ENCODE assay signal across 16 cellular contexts in the genomic region with DNA sequence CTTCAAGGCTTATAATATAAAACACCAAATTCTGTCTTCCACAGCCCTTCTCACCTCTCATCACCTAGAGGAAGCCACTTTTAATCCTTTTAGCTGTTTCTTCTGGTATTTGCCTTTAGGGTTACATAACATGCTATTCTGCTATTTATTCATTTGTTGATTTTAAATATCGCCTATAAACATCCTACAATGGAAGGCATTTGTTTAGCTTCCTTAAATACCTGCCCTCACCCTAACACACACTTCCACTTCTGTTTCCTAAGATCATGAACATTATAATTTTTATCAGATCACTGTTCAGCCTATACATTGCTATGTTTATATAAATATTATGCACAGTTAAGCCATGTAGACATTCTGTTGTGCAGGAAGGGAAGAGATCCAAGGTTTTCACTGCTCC.
DNase-seq lines count a peak whose midpoint lies in the region; ATAC-seq, FAIRE-seq and TF ChIP-seq lines count a peak whose summit lies in the region.
"Had no signal": no experiment of that assay in that cellular context is flagged by ENCODE, and none has a peak within 500 bp of the region (broad histone marks: within the 10 kb centered on the region; RNA-seq: fewer than 3 reads in every experiment).

No MANE protein-coding gene starts in this region.

- peak overlapping the region; percentile 53 for H3K4me2 ChIP-seq in PC-9
- H3K4me2 ChIP-seq in endothelial cell of umbilical vein (ENCODE audit: insufficient read depth, low read length) = no peak overlapping the region
- H3K4me2 ChIP-seq in osteoblast (ENCODE audit: insufficient read depth, low read length) = no peak overlapping the region
- H3K4me2 ChIP-seq: KMS-11 had no signal

- H3F3A ChIP-seq in PC-9 (ENCODE audit: insufficient read depth, low read depth) = peaks cover 50% of the 10 kb centered on the region

- H3K27ac ChIP-seq in ACC112 (ENCODE audit: low read depth, low read length) = no peak overlapping the region
- peak overlapping the region; percentile 98 for H3K27ac ChIP-seq in PC-9
- no peak overlapping the region for H3K27ac ChIP-seq in endothelial cell of umbilical vein (ENCODE audit: insufficient read depth, low read depth, low read length)
- peak overlapping the region; percentile 92 for H3K27ac ChIP-seq in osteoblast (ENCODE audit: low read depth, low read length)
- H3K27ac ChIP-seq: KMS-11 had no signal

- DNase-seq in PC-9 (peak in 1 of 2 experiments; percentile 81), endothelial cell of umbilical vein (ENCODE audit: low read depth, low spot score) (peak; percentile 21), osteoblast (ENCODE audit: insufficient read length, low spot score, missing footprints) (no peak), Ammon's horn (ENCODE audit: low spot score) (no peak)
- no peak for DNase-seq in effector CD4-positive, alpha-beta T cell
- no peak for DNase-seq in stimulated activated CD4-positive, alpha-beta T cell treated with anti-CD3 and anti-CD28 coated beads, Interleukin-15, amount 100 ng/mL, for 24 hours
- DNase-seq: CD8-positive, alpha-beta T cell; DMS 273 treated with DMSO at 0.1 percent for 48 hours; H7; MM.1S; NCI-H1417; NCI-H2029 treated with DMSO at 0.1 percent for 48 hours; NCI-H524 had no signal

- no peaks in the 10 kb centered on the region for H3K36me3 ChIP-seq in ACC112 (ENCODE audit: insufficient read depth, low read length)
- H3K36me3 ChIP-seq in PC-9 (ENCODE audit: low read depth) = peaks cover 10% of the 10 kb centered on the region
- no peaks in the 10 kb centered on the region for H3K36me3 ChIP-seq in endothelial cell of umbilical vein (ENCODE audit: control insufficient read depth in 2 of 2, extremely low read depth in 1 of 2, insufficient read depth in 2 of 2, low read length in 2 of 2)
- H3K36me3 ChIP-seq in osteoblast (ENCODE audit: insufficient read depth, low read length) = no peaks in the 10 kb centered on the region

- no peaks in the 10 kb centered on the region for H3K9me2 ChIP-seq in PC-9 (ENCODE audit: insufficient read depth)

- POLR2A ChIA-PET in PC-9 (lab: Charles Lee; ENCODE audit: unreplicated experiment) (interaction anchor here (0.6 to 0.7 kb wide), 7 partner anchors 46 to 348 kb away, joined by 3 to 9 read pairs (median 3); no protein-coding TSS in a partner anchor), endothelial cell of umbilical vein (lab: Charles Lee) (no interaction called here)

- H3K4me1 ChIP-seq in ACC112 (ENCODE audit: control insufficient read depth, insufficient read depth, low read length, unreplicated experiment) = peaks cover 54% of the 10 kb centered on the region
- H3K4me1 ChIP-seq in PC-9 (replicated peaks; ENCODE audit: insufficient read depth) = peaks cover 66% of the 10 kb centered on the region
- peaks cover 72% of the 10 kb centered on the region for H3K4me1 ChIP-seq in endothelial cell of umbilical vein (ENCODE audit: control insufficient read depth, extremely low read depth, insufficient read depth, low read length)
- peaks cover 46% of the 10 kb centered on the region for H3K4me1 ChIP-seq in osteoblast (ENCODE audit: insufficient read depth, low read length)

- ATAC-seq in GM19035 (IDR thresholded peaks at IDR 0.05; ENCODE audit: unreplicated experiment) = no peak
- ATAC-seq: CD8-positive, alpha-beta T cell had no signal

- no peak for FAIRE-seq in endothelial cell of umbilical vein (lab: Jason Lieb, UNC)

- no peak for TF ChIP-seq CTCF in PC-9 (conservative IDR thresholded peaks at IDR 0.05)
- no peak for TF ChIP-seq CTCF in endothelial cell of umbilical vein (IDR thresholded peaks at IDR 0.05; ENCODE audit: extremely low read depth in 1 of 2, insufficient read depth in 1 of 2, low read depth in 1 of 2, low read length in 2 of 2)
- TF ChIP-seq CTCF in osteoblast (IDR thresholded peaks at IDR 0.05; ENCODE audit: extremely low read depth, low read depth, low read length) = no peak

- H3K4me3 ChIP-seq in ACC112 (ENCODE audit: low read depth, low read length) (no peak overlapping the region), PC-9 (no peak overlapping the region), endothelial cell of umbilical vein (replicated peaks in 1 of 3; ENCODE audit: insufficient read depth in 1 of 3, low read depth in 1 of 3, low read length in 3 of 3) (no peak overlapping the region), osteoblast (ENCODE audit: insufficient read depth, low read length) (no peak overlapping the region)

- no peak for TF ChIP-seq POLR2A in endothelial cell of umbilical vein (IDR thresholded peaks at IDR 0.05; ENCODE audit: low read depth, low read length)

- no peaks in the 10 kb centered on the region for H3K9me1 ChIP-seq in endothelial cell of umbilical vein (replicated peaks; ENCODE audit: control insufficient read depth, extremely low read depth, insufficient read depth, low read length)

- CTCF ChIA-PET in PC-9 (lab: Charles Lee) = no interaction called here
- CTCF ChIA-PET in endothelial cell of umbilical vein (lab: Charles Lee) = interaction anchor here (2.9 kb wide), 1 partner anchor 60 kb away, joined by 17 read pairs; no protein-coding TSS in a partner anchor

- dilution Hi-C loops in endothelial cell of umbilical vein (cut with MboI; ENCODE audit: extremely low pct_ligation_motif_present, low sequenced_read_pairs) = no loop called here

- BruUV-seq in PC-9 (replicated peaks; lab: Mats Ljungman, UMichigan) (no TSS peak), endothelial cell of umbilical vein (replicated peaks; lab: Mats Ljungman, UMichigan) (no TSS peak)

- H3K27me3 ChIP-seq in ACC112 (ENCODE audit: insufficient read depth, low read length) (no peaks in the 10 kb centered on the region), PC-9 (ENCODE audit: insufficient read depth, low read depth) (no peaks in the 10 kb centered on the region), endothelial cell of umbilical vein (ENCODE audit: control insufficient read depth in 2 of 2, insufficient read depth in 2 of 2, low read length in 2 of 2) (no peaks in the 10 kb centered on the region), osteoblast (ENCODE audit: insufficient read depth, low read length) (no peaks in the 10 kb centered on the region)

- H4K20me1 ChIP-seq in PC-9 (ENCODE audit: insufficient read depth) (no peaks in the 10 kb centered on the region), endothelial cell of umbilical vein (replicated peaks; ENCODE audit: control insufficient read depth, extremely low read depth, insufficient read depth, low read length) (no peaks in the 10 kb centered on the region), osteoblast (ENCODE audit: insufficient read depth, low read length) (no peaks in the 10 kb centered on the region)

- H2AFZ ChIP-seq in ACC112 (ENCODE audit: low read length, unreplicated experiment) = peak overlapping the region; percentile 58
- H2AFZ ChIP-seq in PC-9 = peak overlapping the region; percentile 30; the same call in 1 of the 2 replicates
- peak overlapping the region; percentile 27 for H2AFZ ChIP-seq in endothelial cell of umbilical vein (ENCODE audit: low read depth, low read length)
- H2AFZ ChIP-seq in osteoblast (ENCODE audit: low read length) = no peak overlapping the region

- H3K79me2 ChIP-seq in ACC112 (ENCODE audit: control insufficient read depth, insufficient read depth, low read length, unreplicated experiment) (no peaks in the 10 kb centered on the region), PC-9 (ENCODE audit: low read depth) (no peaks in the 10 kb centered on the region), endothelial cell of umbilical vein (ENCODE audit: control insufficient read depth, insufficient read depth, low read length) (no peaks in the 10 kb centered on the region), osteoblast (ENCODE audit: insufficient read depth, low read length) (no peaks in the 10 kb centered on the region)

- no peak overlapping the region for H3K9ac ChIP-seq in endothelial cell of umbilical vein (replicated peaks; ENCODE audit: extremely low read depth, insufficient read depth, low read length)
- H3K9ac ChIP-seq: KMS-11 had no signal

- peaks cover 12% of the 10 kb centered on the region; the same call in 1 of the 2 replicates for H3K9me3 ChIP-seq in PC-9 (ENCODE audit: insufficient read depth, low read depth)
- no peaks in the 10 kb centered on the region for H3K9me3 ChIP-seq in endothelial cell of umbilical vein (replicated peaks; ENCODE audit: control insufficient read depth, insufficient read depth, low read length)
- H3K9me3 ChIP-seq in osteoblast (ENCODE audit: low read depth, low read length) = no peaks in the 10 kb centered on the region

- intact Hi-C loops in PC-9 (cut with micrococcal nuclease; ENCODE audit: unreplicated experiment) = loop anchor here (5.0 kb wide), 2 partner anchors 147 to 337 kb away; no protein-coding TSS in a partner anchor
- intact Hi-C loops in endothelial cell of umbilical vein (cut with micrococcal nuclease) = no loop called here

TF ChIP-seq in endothelial cell of umbilical vein, 7 proteins besides CTCF, POLR2A, EP300 and RAD21:
- TF ChIP-seq FOS (IDR thresholded peaks at IDR 0.05; ENCODE audit: borderline replicate concordance, insufficient read depth, low read length) = no peak
- TF ChIP-seq EZH2 (IDR thresholded peaks at IDR 0.05; ENCODE audit: borderline replicate concordance, low read depth, low read length, severe bottlenecking) = no peak
- no peak for TF ChIP-seq POLR2AphosphoS5 (IDR thresholded peaks at IDR 0.05; ENCODE audit: insufficient read depth, low read depth, low read length)
- no peak for TF ChIP-seq JUN (IDR thresholded peaks at IDR 0.05; ENCODE audit: borderline replicate concordance, insufficient read depth, insufficient read length, low read depth)
- no peak for TF ChIP-seq MYC (IDR thresholded peaks at IDR 0.05; ENCODE audit: low read depth, low read length)
- no peak for TF ChIP-seq GATA2 (IDR thresholded peaks at IDR 0.05; ENCODE audit: insufficient read depth, insufficient read length, low read depth, low read length)
- TF ChIP-seq, protein P1, sequence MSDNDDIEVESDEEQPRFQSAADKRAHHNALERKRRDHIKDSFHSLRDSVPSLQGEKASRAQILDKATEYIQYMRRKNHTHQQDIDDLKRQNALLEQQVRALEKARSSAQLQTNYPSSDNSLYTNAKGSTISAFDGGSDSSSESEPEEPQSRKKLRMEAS (IDR thresholded peaks at IDR 0.05; ENCODE audit: insufficient read depth, insufficient read length) = no peak

Comparison
In these comparisons a context has a peak if more than half of its experiments do, and no peak if none do; other contexts are left out.
1. H3K27ac ChIP-seq: peak in PC-9 (single experiment) and osteoblast (single experiment); none in ACC112 (single experiment) and endothelial cell of umbilical vein (single experiment).